In the genomic region with DNA sequence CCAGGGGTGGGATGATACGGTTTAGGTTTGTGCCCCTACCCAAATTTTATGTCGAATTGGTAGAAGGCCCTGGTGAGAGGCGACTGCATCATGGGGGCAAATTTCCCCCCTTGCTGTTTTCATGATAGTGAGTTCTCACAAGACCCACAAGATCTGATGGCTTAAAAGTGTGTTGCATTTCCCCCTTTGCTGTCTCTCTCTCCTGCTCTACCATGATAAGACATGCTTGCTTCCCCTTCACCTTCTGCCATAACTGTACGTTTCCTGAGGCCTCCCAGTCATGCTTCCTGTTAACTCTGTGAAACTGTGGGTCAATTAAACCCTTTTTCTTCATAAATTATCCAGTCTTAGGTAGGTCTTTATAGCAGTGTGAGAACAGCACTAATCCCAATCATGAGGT, we compare ENCODE assay signal across 23 cellular contexts.
"Had no signal": no experiment of that assay in that cellular context is flagged by ENCODE, and none has a peak within 500 bp of the region (broad histone marks: within the 10 kb centered on the region; RNA-seq: fewer than 3 reads in every experiment).

No MANE protein-coding gene starts in this region.

- H3K4me3 ChIP-seq: dorsolateral prefrontal cortex, hepatocyte, left lung, mucosa of descending colon, prostate gland, right atrium auricular region, smooth muscle cell, thoracic aorta, tibial nerve, upper lobe of left lung had no signal

- H3K9me3 ChIP-seq: neutrophil, prostate gland had no signal

- FAIRE-seq: colon, frontal cortex, urothelium cell line had no signal

- H3K36me3 ChIP-seq: left lung, neutrophil, prostate gland, right atrium auricular region, thoracic aorta, tibial nerve, upper lobe of left lung had no signal

- H3K4me1 ChIP-seq: left lung, prostate gland, right atrium auricular region, tibial nerve, upper lobe of left lung had no signal

- H3K27ac ChIP-seq: hepatocyte, left lung, neutrophil, prostate gland, right atrium auricular region, thoracic aorta, tibial nerve, upper lobe of left lung had no signal

- DNase-seq: dorsolateral prefrontal cortex; effector CD4-positive, alpha-beta T cell; head of caudate nucleus; left cardiac atrium; left lung; mesenchymal stem cell; mucosa of descending colon; naive B cell; stimulated activated CD4-positive, alpha-beta T cell treated with anti-CD3 and anti-CD28 coated beads, Interleukin-12 subunit alpha, Interleukin-12 subunit beta, amount 100 ng/mL, for 4 hours; stimulated activated CD4-positive, alpha-beta T cell treated with anti-CD3 and anti-CD28 coated beads, Interleukin-2, amount 100 ng/mL, for 24 hours; stimulated activated CD4-positive, alpha-beta T cell treated with anti-CD3 and anti-CD28 coated beads, Interleukin-4, amount 100 ng/mL, for 4 hours; stimulated activated naive CD8-positive, alpha-beta T cell treated with anti-CD3 and anti-CD28 coated beads, Interleukin-15, Interleukin-2, amounts not matched to agents 100 U/mL and 50 U/mL, for 24 hours; upper lobe of left lung had no signal
